Comparison of ENCODE assay signal across 1 cellular context in genomic region chr20:63664861-63665594, GRCh38.
A peak's percentile ranks its signal among the peaks of the same experiment; 100 is the strongest.
TF ChIP-seq lines count a peak whose summit lies in the region.

No MANE protein-coding gene starts in this region.

TF ChIP-seq in HepG2, 621 proteins besides CTCF, POLR2A, EP300 and RAD21:
- no peak for TF ChIP-seq GTF2F1 (IDR thresholded peaks at IDR 0.05; ENCODE audit: low read length)
- TF ChIP-seq, protein P1, sequence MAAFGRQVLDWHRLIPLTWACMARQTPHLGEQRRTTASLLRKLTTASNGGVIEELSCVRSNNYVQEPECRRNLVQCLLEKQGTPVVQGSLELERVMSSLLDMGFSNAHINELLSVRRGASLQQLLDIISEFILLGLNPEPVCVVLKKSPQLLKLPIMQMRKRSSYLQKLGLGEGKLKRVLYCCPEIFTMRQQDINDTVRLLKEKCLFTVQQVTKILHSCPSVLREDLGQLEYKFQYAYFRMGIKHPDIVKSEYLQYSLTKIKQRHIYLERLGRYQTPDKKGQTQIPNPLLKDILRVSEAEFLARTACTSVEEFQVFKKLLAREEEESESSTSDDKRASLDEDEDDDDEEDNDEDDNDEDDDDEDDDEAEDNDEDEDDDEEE (CRISPR knock-in tag; IDR thresholded peaks at IDR 0.05) = no peak
- 0 out of 2 replicates have a peak, but pooled peaks have one; percentile 57 for TF ChIP-seq IKZF1 (IDR thresholded peaks at IDR 0.05)
- TF ChIP-seq ZFP36 (IDR thresholded peaks at IDR 0.05; ENCODE audit: borderline replicate concordance, low read depth, low read length, partially characterized antibody) = no peak
- TF ChIP-seq ZNF318 (CRISPR knock-in tag; IDR thresholded peaks at IDR 0.05) = no peak
- TF ChIP-seq NFYB (CRISPR knock-in tag; IDR thresholded peaks at IDR 0.05) = 0 out of 2 replicates have a peak, but pooled peaks have one; percentile 15
- TF ChIP-seq ZNF672 (CRISPR knock-in tag; IDR thresholded peaks at IDR 0.05) = no peak
- TF ChIP-seq CCAR2 (optimal IDR thresholded peaks at IDR 0.05; ENCODE audit: low read depth, low read length) = no peak
- TF ChIP-seq, protein P2, sequence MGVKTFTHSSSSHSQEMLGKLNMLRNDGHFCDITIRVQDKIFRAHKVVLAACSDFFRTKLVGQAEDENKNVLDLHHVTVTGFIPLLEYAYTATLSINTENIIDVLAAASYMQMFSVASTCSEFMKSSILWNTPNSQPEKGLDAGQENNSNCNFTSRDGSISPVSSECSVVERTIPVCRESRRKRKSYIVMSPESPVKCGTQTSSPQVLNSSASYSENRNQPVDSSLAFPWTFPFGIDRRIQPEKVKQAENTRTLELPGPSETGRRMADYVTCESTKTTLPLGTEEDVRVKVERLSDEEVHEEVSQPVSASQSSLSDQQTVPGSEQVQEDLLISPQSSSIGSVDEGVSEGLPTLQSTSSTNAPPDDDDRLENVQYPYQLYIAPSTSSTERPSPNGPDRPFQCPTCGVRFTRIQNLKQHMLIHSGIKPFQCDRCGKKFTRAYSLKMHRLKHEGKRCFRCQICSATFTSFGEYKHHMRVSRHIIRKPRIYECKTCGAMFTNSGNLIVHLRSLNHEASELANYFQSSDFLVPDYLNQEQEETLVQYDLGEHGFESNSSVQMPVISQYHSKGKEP (CRISPR knock-in tag; IDR thresholded peaks at IDR 0.05) = no peak
- TF ChIP-seq ARID2 (CRISPR knock-in tag; IDR thresholded peaks at IDR 0.05; ENCODE audit: borderline replicate concordance) = no peak
- TF ChIP-seq ZNF280D (CRISPR knock-in tag; IDR thresholded peaks at IDR 0.05) = no peak
- TF ChIP-seq SAFB2 (CRISPR knock-in tag; IDR thresholded peaks at IDR 0.05; ENCODE audit: borderline replicate concordance, low read depth) = no peak
- no peak for TF ChIP-seq ZSCAN22 (CRISPR knock-in tag; IDR thresholded peaks at IDR 0.05)
- no peak for TF ChIP-seq AGO2 (optimal IDR thresholded peaks at IDR 0.05; ENCODE audit: low read depth, low read length)
